8 cellular contexts compared by ENCODE assay signal in the genomic region with DNA sequence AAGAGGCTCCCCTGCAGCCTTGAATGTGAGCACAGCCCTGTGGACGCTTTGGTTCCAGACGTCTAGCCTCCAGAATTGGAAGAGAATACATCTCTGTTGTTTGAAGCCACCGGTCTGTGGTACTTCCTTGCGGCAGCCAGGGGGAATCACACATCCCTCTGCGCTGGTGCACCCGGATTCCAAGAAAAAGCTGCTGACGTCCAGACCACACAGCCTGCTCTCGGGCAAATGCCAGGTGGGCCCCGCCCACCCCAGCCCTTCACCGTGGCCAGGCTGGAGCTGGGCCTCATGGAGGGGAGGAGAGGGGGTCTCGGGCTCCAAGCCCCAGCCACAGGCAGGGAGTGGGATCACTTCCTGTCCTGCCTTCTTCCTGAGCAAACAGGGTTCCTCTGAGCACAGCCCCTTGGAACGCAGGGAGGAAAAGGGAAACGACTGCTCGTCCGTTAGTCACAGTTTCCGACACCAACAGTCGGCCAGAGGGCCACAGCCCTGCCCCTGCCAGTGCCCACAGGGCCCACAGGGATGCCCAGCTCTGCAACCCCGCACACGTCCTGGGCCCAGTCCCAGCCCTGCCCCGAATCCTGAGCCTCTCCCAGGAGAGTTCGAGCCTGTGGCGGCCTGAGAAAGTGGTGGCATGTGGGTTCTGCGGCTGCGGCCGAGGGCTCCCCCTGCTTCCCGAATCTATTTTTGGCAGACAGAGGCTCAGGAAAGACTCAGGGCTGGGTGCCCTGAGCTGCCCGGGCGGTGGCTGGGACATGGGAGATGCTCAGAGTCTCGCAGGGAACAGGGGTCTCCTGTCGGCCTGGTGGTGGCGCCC.
DNase-seq lines count a peak whose midpoint lies in the region; ATAC-seq lines count a peak whose summit lies in the region.

No MANE protein-coding gene starts in this region.

- intact Hi-C loops in right cardiac atrium (cut with DNase I), result loop anchor here in 2 of 4 donors (10.0 kb wide), 3 partner anchors 175 to 385 kb away; a partner anchor contains a TSS
- intact Hi-C loops in sciatic nerve (cut with DNase I), result no loop called here

- peak overlapping the region; percentile 65 for H3K27ac ChIP-seq in right cardiac atrium (ENCODE audit: low read length)

- H3K27me3 ChIP-seq in right cardiac atrium (ENCODE audit: control insufficient read depth, insufficient read depth), result no peaks in the 10 kb centered on the region

- WGBS in right cardiac atrium, result 7% methylated on average over 31 of the region's 31 CpGs

- ATAC-seq in right cardiac atrium (peak; percentile 63 to 74), sciatic nerve (peak; percentile 74), HG03159 (IDR thresholded peaks at IDR 0.05; ENCODE audit: unreplicated experiment) (no peak)

- H3K4me3 ChIP-seq in right cardiac atrium (ENCODE audit: low read length), result no peak overlapping the region

- no peaks in the 10 kb centered on the region for H3K9me3 ChIP-seq in right cardiac atrium (ENCODE audit: control insufficient read depth, low read length)

- peaks cover 16% of the 10 kb centered on the region for H3K4me1 ChIP-seq in right cardiac atrium (ENCODE audit: control insufficient read depth, insufficient read depth, low read length)

- peak; percentile 85 for DNase-seq in GM03348 (ENCODE audit: low spot score)
- peak; percentile 80 for DNase-seq in amniotic epithelial cell (ENCODE audit: low read depth)
- peak; percentile 84 to 89 (median 87) for DNase-seq in right cardiac atrium
- DNase-seq in sciatic nerve (ENCODE audit: low spot score), result peak; percentile 86
- no peak for DNase-seq in NCI-H146 (lab: John Stamatoyannopoulos, UW)
- no peak for DNase-seq in NCI-H2029 treated with DMSO at 0.1 percent for 48 hours (lab: John Stamatoyannopoulos, UW)
- no peak for DNase-seq in COLO668 (lab: John Stamatoyannopoulos, UW; ENCODE audit: unreplicated experiment)

Comparison
In these comparisons a context has a peak if more than half of its experiments do, and no peak if none do; other contexts are left out.
1. DNase-seq: peak in GM03348 (single experiment), amniotic epithelial cell (single experiment), right cardiac atrium (3 of 3) and sciatic nerve (single experiment); none in NCI-H146 (single experiment), NCI-H2029 treated with DMSO at 0.1 percent for 48 hours (single experiment) and COLO668 (single experiment).